31 cellular contexts compared by ENCODE assay signal in genomic region chr10:52287853-52288252, GRCh38. TPM values are rescaled to one million over a fixed set of nuclear protein-coding genes. Genes with fewer than 3 reads are reported as not detected.
"Had no signal": no experiment of that assay in that cellular context is flagged by ENCODE, and none has a peak within 500 bp of the region (broad histone marks: within the 10 kb centered on the region; RNA-seq: fewer than 3 reads in every experiment).

No MANE protein-coding gene starts in this region.

- H3K27ac Mint-ChIP-seq: naive thymus-derived CD4-positive, alpha-beta T cell; natural killer cell; nephron; progenitor cell of endocrine pancreas; stimulated activated memory B cell treated with anti-CD40 and anti-IgM and Interleukin-4, amounts not matched to agents 10 μg/mL and 1 μg/mL and 100 μg/mL, for 72 hours; stimulated activated naive CD8-positive, alpha-beta T cell treated with anti-CD3 and anti-CD28 coated beads, Interleukin-15, amount 100 ng/mL, for 72 hours had no signal

- H3K27me3 Mint-ChIP-seq: progenitor cell of endocrine pancreas; stimulated activated memory B cell treated with anti-CD40 and anti-IgM and Interleukin-4, amounts not matched to agents 10 μg/mL and 1 μg/mL and 100 μg/mL, for 72 hours; stimulated activated naive CD8-positive, alpha-beta T cell treated with anti-CD3 and anti-CD28 coated beads, Interleukin-15, amount 100 ng/mL, for 72 hours had no signal

- ATAC-seq: naive thymus-derived CD4-positive, alpha-beta T cell; natural killer cell; psoas muscle; right cardiac atrium; right lobe of liver; stimulated activated memory B cell treated with anti-CD40 and anti-IgM and Interleukin-4, amounts not matched to agents 10 μg/mL and 1 μg/mL and 100 μg/mL, for 72 hours; stimulated activated naive CD8-positive, alpha-beta T cell treated with anti-CD3 and anti-CD28 coated beads, Interleukin-15, amount 100 ng/mL, for 72 hours; stimulated activated naive CD8-positive, alpha-beta T cell treated with anti-CD3 and anti-CD28 coated beads, Interleukin-15, Interleukin-2, amounts not matched to agents 100 U/mL and 50 U/mL, for 24 hours; upper lobe of right lung had no signal

- H3K4me3 ChIP-seq: psoas muscle, right lobe of liver, sigmoid colon, smooth muscle cell, spleen, suprapubic skin, testis, tibial artery, upper lobe of right lung, uterus had no signal

- H3K36me3 Mint-ChIP-seq: naive thymus-derived CD4-positive, alpha-beta T cell; natural killer cell; stimulated activated memory B cell treated with anti-CD40 and anti-IgM and Interleukin-4, amounts not matched to agents 10 μg/mL and 1 μg/mL and 100 μg/mL, for 72 hours had no signal

- H3K27ac ChIP-seq: neutrophil, parathyroid adenoma, psoas muscle, right lobe of liver, sigmoid colon, spleen, suprapubic skin, testis, tibial artery, upper lobe of right lung, uterus had no signal

- H3K36me3 ChIP-seq: neutrophil, right lobe of liver, spleen, suprapubic skin, upper lobe of right lung, uterus had no signal

- H3K9ac ChIP-seq: parathyroid adenoma had no signal

- H3K4me1 ChIP-seq: parathyroid adenoma, right lobe of liver, sigmoid colon, suprapubic skin, testis, tibial artery, upper lobe of right lung, uterus had no signal

- H3K9me3 Mint-ChIP-seq: naive thymus-derived CD4-positive, alpha-beta T cell; nephron; neural crest cell; stimulated activated memory B cell treated with anti-CD40 and anti-IgM and Interleukin-4, amounts not matched to agents 10 μg/mL and 1 μg/mL and 100 μg/mL, for 72 hours; stimulated activated naive CD8-positive, alpha-beta T cell treated with anti-CD3 and anti-CD28 coated beads, Interleukin-15, amount 100 ng/mL, for 72 hours had no signal

- H3K4me3 Mint-ChIP-seq: naive thymus-derived CD4-positive, alpha-beta T cell; natural killer cell; nephron; neural crest cell; stimulated activated memory B cell treated with anti-CD40 and anti-IgM and Interleukin-4, amounts not matched to agents 10 μg/mL and 1 μg/mL and 100 μg/mL, for 72 hours; stimulated activated naive CD8-positive, alpha-beta T cell treated with anti-CD3 and anti-CD28 coated beads, Interleukin-15, amount 100 ng/mL, for 72 hours had no signal

- H3K9me3 ChIP-seq: neutrophil, psoas muscle, right lobe of liver, sigmoid colon, spleen, suprapubic skin, testis, tibial artery, upper lobe of right lung, uterus had no signal

- H3K27me3 ChIP-seq: neutrophil, right lobe of liver, sigmoid colon, spleen, suprapubic skin, testis, tibial artery, upper lobe of right lung, uterus had no signal

- H3K4me1 Mint-ChIP-seq: naive thymus-derived CD4-positive, alpha-beta T cell; natural killer cell; neural crest cell; stimulated activated naive CD8-positive, alpha-beta T cell treated with anti-CD3 and anti-CD28 coated beads, Interleukin-15, amount 100 ng/mL, for 72 hours had no signal

- DNase-seq: naive thymus-derived CD4-positive, alpha-beta T cell; natural killer cell; nucleus accumbens; posterior cingulate gyrus; psoas muscle; right cardiac atrium; right lobe of liver; sigmoid colon; spleen; stimulated activated CD4-positive, alpha-beta T cell treated with anti-CD3 and anti-CD28 coated beads, Interleukin-12 subunit alpha, Interleukin-12 subunit beta, amount 100 ng/mL, for 4 hours; stimulated activated CD4-positive, alpha-beta T cell treated with anti-CD3 and anti-CD28 coated beads, Interleukin-1b, Interleukin-23, amount 100 ng/mL, for 48 hours; stimulated activated CD4-positive, alpha-beta T cell treated with anti-CD3 and anti-CD28 coated beads, Interleukin-4, amount 100 ng/mL, for 1 hour; stimulated activated CD4-positive, alpha-beta T cell treated with anti-CD3 and anti-CD28 coated beads, Interleukin-4, amount 100 ng/mL, for 4 hours; stimulated activated CD8-positive, alpha-beta memory T cell treated with anti-CD3 and anti-CD28 coated beads, Interleukin-4, amount 100 ng/mL, for 48 hours; stimulated activated naive CD4-positive, alpha-beta T cell; stimulated activated naive CD8-positive, alpha-beta T cell treated with anti-CD3 and anti-CD28 coated beads, Interleukin-15, amount 100 ng/mL, for 72 hours; stimulated activated naive CD8-positive, alpha-beta T cell treated with anti-CD3 and anti-CD28 coated beads, Interleukin-15, Interleukin-2, amounts not matched to agents 100 U/mL and 50 U/mL, for 24 hours; substantia nigra; testis; tibial artery; trophoblast cell; upper lobe of right lung; uterus had no signal

RNA-seq across cellular contexts. Expression of gene DKK1, which starts 26.2 kb away (rescaled TPM):
- total RNA-seq: naive thymus-derived CD4-positive, alpha-beta T cell; natural killer cell; right cardiac atrium; right lobe of liver had no signal
- polyA plus RNA-seq: naive thymus-derived CD4-positive, alpha-beta T cell had no signal
